In the genomic region with DNA sequence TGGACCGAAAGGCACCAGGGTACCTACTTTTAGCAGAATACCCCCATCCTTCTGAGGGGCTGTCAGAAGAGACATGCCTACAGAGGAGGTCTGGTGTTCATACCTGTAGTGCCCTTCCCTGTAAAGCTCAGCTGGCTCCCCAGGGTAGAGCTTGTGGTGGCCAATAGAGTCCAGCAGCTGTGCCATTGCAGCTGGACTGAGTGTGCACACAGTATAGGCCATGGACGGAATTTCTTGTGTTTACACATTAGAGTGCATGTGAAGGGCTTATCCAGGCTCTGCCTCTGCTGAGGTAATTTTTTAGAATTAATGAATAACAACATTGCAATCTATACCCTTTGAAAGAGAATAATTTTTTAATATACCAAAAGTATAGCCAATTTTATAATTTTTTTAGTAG, we compare ENCODE assay signal across 1 cellular context.
TF ChIP-seq lines count a peak whose summit lies in the region.

No MANE protein-coding gene starts in this region.

TF ChIP-seq in IMR-90, 13 proteins besides CTCF, POLR2A, EP300 and RAD21:
- TF ChIP-seq CHD1 (IDR thresholded peaks at IDR 0.05; ENCODE audit: low read depth, low read length), result no peak
- TF ChIP-seq MAFK (IDR thresholded peaks at IDR 0.05; ENCODE audit: low read depth, low read length), result no peak
- TF ChIP-seq NFE2L2 (IDR thresholded peaks at IDR 0.05; ENCODE audit: low read depth, low read length), result no peak
- TF ChIP-seq, protein P1, sequence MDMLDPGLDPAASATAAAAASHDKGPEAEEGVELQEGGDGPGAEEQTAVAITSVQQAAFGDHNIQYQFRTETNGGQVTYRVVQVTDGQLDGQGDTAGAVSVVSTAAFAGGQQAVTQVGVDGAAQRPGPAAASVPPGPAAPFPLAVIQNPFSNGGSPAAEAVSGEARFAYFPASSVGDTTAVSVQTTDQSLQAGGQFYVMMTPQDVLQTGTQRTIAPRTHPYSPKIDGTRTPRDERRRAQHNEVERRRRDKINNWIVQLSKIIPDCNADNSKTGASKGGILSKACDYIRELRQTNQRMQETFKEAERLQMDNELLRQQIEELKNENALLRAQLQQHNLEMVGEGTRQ (IDR thresholded peaks at IDR 0.05; ENCODE audit: low read depth, low read length), result no peak
- TF ChIP-seq CEBPB (IDR thresholded peaks at IDR 0.05; ENCODE audit: low read depth, low read length), result no peak
- TF ChIP-seq, protein P2, sequence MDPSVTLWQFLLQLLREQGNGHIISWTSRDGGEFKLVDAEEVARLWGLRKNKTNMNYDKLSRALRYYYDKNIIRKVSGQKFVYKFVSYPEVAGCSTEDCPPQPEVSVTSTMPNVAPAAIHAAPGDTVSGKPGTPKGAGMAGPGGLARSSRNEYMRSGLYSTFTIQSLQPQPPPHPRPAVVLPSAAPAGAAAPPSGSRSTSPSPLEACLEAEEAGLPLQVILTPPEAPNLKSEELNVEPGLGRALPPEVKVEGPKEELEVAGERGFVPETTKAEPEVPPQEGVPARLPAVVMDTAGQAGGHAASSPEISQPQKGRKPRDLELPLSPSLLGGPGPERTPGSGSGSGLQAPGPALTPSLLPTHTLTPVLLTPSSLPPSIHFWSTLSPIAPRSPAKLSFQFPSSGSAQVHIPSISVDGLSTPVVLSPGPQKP (IDR thresholded peaks at IDR 0.05; ENCODE audit: borderline replicate concordance, low read depth, low read length), result no peak
- TF ChIP-seq BHLHE40 (IDR thresholded peaks at IDR 0.05; ENCODE audit: low read depth, low read length), result no peak
- no peak for TF ChIP-seq RFX5 (IDR thresholded peaks at IDR 0.05; ENCODE audit: low read depth, low read length)
- no peak for TF ChIP-seq MXI1 (IDR thresholded peaks at IDR 0.05; ENCODE audit: borderline replicate concordance, low read depth, low read length)
- no peak for TF ChIP-seq RCOR1 (IDR thresholded peaks at IDR 0.05; ENCODE audit: insufficient replicate concordance, low read length)
- TF ChIP-seq MAZ (IDR thresholded peaks at IDR 0.05; ENCODE audit: borderline replicate concordance, low read depth, low read length), result no peak
TF ChIP-seq in IMR-90: peak in this region for 0.
